Comparison of ENCODE assay signal across 1 cellular context in genomic region chr6:27791182-27791939, GRCh38.
TF ChIP-seq lines count a peak whose summit lies in the region.

No MANE protein-coding gene starts in this region.

TF ChIP-seq in HepG2, 621 proteins besides CTCF, POLR2A, EP300 and RAD21 (continued from another document):
- TF ChIP-seq ZHX1 (CRISPR knock-in tag; IDR thresholded peaks at IDR 0.05; ENCODE audit: low read depth): no peak
- no peak for TF ChIP-seq FOSL2 (CRISPR knock-in tag; IDR thresholded peaks at IDR 0.05)
- no peak for TF ChIP-seq SOX6 (IDR thresholded peaks at IDR 0.05)
- TF ChIP-seq SOX6 (CRISPR knock-in tag; IDR thresholded peaks at IDR 0.05): 0 out of 2 replicates have a peak, but pooled peaks have one; percentile 10
- TF ChIP-seq ZBTB21 (CRISPR knock-in tag; IDR thresholded peaks at IDR 0.05): peak; percentile 47; the same call in 1 of the 2 replicates
- TF ChIP-seq KLF16 (CRISPR knock-in tag; IDR thresholded peaks at IDR 0.05): peak in 1 of 2 experiments; percentile 35; a peak in 1 of 4 replicates
- TF ChIP-seq GMEB1 (CRISPR knock-in tag; IDR thresholded peaks at IDR 0.05; ENCODE audit: borderline replicate concordance): no peak
- 0 out of 2 replicates have a peak, but pooled peaks have one; percentile 29 for TF ChIP-seq FOXK1 (CRISPR knock-in tag; IDR thresholded peaks at IDR 0.05; ENCODE audit: borderline replicate concordance, low read depth)
